1 cellular context compared by ENCODE assay signal in genomic region chr17:42310281-42311156, GRCh38.
TF ChIP-seq lines count a peak whose summit lies in the region.

No MANE protein-coding gene starts in this region.

TF ChIP-seq in K562, 482 proteins besides CTCF, POLR2A, EP300 and RAD21 (continued from another document and continues in another):
- peak; percentile 52 for TF ChIP-seq CTCFL (IDR thresholded peaks at IDR 0.05; ENCODE audit: borderline replicate concordance, insufficient read depth, low read depth, low read length, poor library complexity, severe bottlenecking)
- 0 out of 2 replicates have a peak, but pooled peaks have one; percentile 24 for TF ChIP-seq ZBTB12 (CRISPR knock-in tag; IDR thresholded peaks at IDR 0.05)
- TF ChIP-seq JUND (IDR thresholded peaks at IDR 0.05; ENCODE audit: borderline replicate concordance, low read depth, low read length): peak; percentile 9; the same call in 1 of the 2 replicates
- TF ChIP-seq JUND (tag; IDR thresholded peaks at IDR 0.05; ENCODE audit: borderline replicate concordance, low read depth, low read length): no peak; the same call in 2 of the 3 replicates
- TF ChIP-seq ZNF511 (CRISPR knock-in tag; IDR thresholded peaks at IDR 0.05): 0 out of 2 replicates have a peak, but pooled peaks have one; percentile 10
- peak; percentile 75 for TF ChIP-seq CXXC5 (CRISPR knock-in tag; IDR thresholded peaks at IDR 0.05)
- peak; percentile 27; the same call in 1 of the 2 replicates for TF ChIP-seq NKRF (IDR thresholded peaks at IDR 0.05; ENCODE audit: borderline replicate concordance)
- TF ChIP-seq ZNF740 (CRISPR knock-in tag; IDR thresholded peaks at IDR 0.05): no peak
- peak in 1 of 2 experiments; percentile 45; a peak in 1 of 4 replicates for TF ChIP-seq ZNF740 (tag; IDR thresholded peaks at IDR 0.05)
- TF ChIP-seq MAX (CRISPR knock-in tag; IDR thresholded peaks at IDR 0.05): peak; percentile 60; the same call in 1 of the 2 replicates
- TF ChIP-seq ZNF311 (CRISPR knock-in tag; IDR thresholded peaks at IDR 0.05): peak; percentile 9; the same call in 1 of the 2 replicates
- peak; percentile 14 for TF ChIP-seq PRDM10 (IDR thresholded peaks at IDR 0.05; ENCODE audit: partially characterized antibody)
- no peak for TF ChIP-seq ZC3H11A (IDR thresholded peaks at IDR 0.05; ENCODE audit: low read depth, low read length)
- peak; percentile 62; the same call in 1 of the 2 replicates for TF ChIP-seq ZNF76 (CRISPR knock-in tag; IDR thresholded peaks at IDR 0.05; ENCODE audit: borderline replicate concordance)
- peak; percentile 72 to 88 for TF ChIP-seq E2F6 (IDR thresholded peaks at IDR 0.05; ENCODE audit: borderline replicate concordance in 1 of 2, extremely low read depth in 1 of 2, insufficient read depth in 1 of 2, insufficient read length in 1 of 2, low read depth in 1 of 2, low read length in 1 of 2, poor library complexity in 1 of 2, severe bottlenecking in 1 of 2)
- TF ChIP-seq SMAD4 (CRISPR knock-in tag; conservative IDR thresholded peaks at IDR 0.05): peak; percentile 50
- peak; percentile 81 for TF ChIP-seq MYC (IDR thresholded peaks at IDR 0.05; ENCODE audit: low read depth, low read length)
- TF ChIP-seq MYC (CRISPR knock-in tag; IDR thresholded peaks at IDR 0.05; ENCODE audit: borderline replicate concordance, low read depth): no peak
- TF ChIP-seq KDM1A (IDR thresholded peaks at IDR 0.05): peak in 1 of 2 experiments; percentile 8; a peak in 1 of 4 replicates
- TF ChIP-seq SUPT5H (IDR thresholded peaks at IDR 0.05): 0 out of 2 replicates have a peak, but pooled peaks have one; percentile 12
- TF ChIP-seq ZBTB7A (IDR thresholded peaks at IDR 0.05; ENCODE audit: borderline replicate concordance, control insufficient read depth, low read depth, low read length): peak; percentile 39; the same call in 1 of the 2 replicates
- no peak for TF ChIP-seq U2AF2 (optimal IDR thresholded peaks at IDR 0.05; ENCODE audit: low read depth, low read length)
- TF ChIP-seq LEF1 (IDR thresholded peaks at IDR 0.05): peak; percentile 27; the same call in 1 of the 2 replicates
- TF ChIP-seq ZKSCAN8 (CRISPR knock-in tag; IDR thresholded peaks at IDR 0.05): peak; percentile 67
- TF ChIP-seq HDAC1 (IDR thresholded peaks at IDR 0.05): no peak; a peak in 1 of 4 replicates
- no peak for TF ChIP-seq E2F3 (CRISPR knock-in tag; IDR thresholded peaks at IDR 0.05)
- 0 out of 2 replicates have a peak, but pooled peaks have one; percentile 17 for TF ChIP-seq ZNF77 (CRISPR knock-in tag; IDR thresholded peaks at IDR 0.05)
- 0 out of 2 replicates have a peak, but pooled peaks have one; percentile 5 for TF ChIP-seq ARID4B (CRISPR knock-in tag; IDR thresholded peaks at IDR 0.05)
- TF ChIP-seq NFRKB (IDR thresholded peaks at IDR 0.05; ENCODE audit: low read depth): 0 out of 2 replicates have a peak, but pooled peaks have one; percentile 17
- TF ChIP-seq PREB (CRISPR knock-in tag; IDR thresholded peaks at IDR 0.05): no peak
- TF ChIP-seq TAL1 (IDR thresholded peaks at IDR 0.05): no peak
- TF ChIP-seq YY1 (IDR thresholded peaks at IDR 0.05; ENCODE audit: borderline replicate concordance in 1 of 3, control insufficient read depth in 1 of 3, extremely low read depth in 1 of 3, insufficient read depth in 3 of 3, insufficient read length in 1 of 3, insufficient replicate concordance in 2 of 3, low read depth in 1 of 3, low read length in 2 of 3): peak in 1 of 3 experiments; percentile 5
- peak; percentile 77 for TF ChIP-seq ZBTB33 (CRISPR knock-in tag; IDR thresholded peaks at IDR 0.05)
- peak; percentile 14 for TF ChIP-seq NEUROD1 (IDR thresholded peaks at IDR 0.05; ENCODE audit: borderline replicate concordance, low read depth, low read length, partially characterized antibody)
- TF ChIP-seq THRAP3 (IDR thresholded peaks at IDR 0.05; ENCODE audit: borderline replicate concordance): peak; percentile 11; the same call in 1 of the 2 replicates
